ENCODE assay signal across 32 cellular contexts in genomic region chr3:30944124-30944523, GRCh38. TPM values are rescaled to one million over a fixed set of nuclear protein-coding genes. Genes with fewer than 3 reads are reported as not detected.
"Had no signal": no experiment of that assay in that cellular context is flagged by ENCODE, and none has a peak within 500 bp of the region (broad histone marks: within the 10 kb centered on the region; RNA-seq: fewer than 3 reads in every experiment).

No MANE protein-coding gene starts in this region.

- H3K27me3 ChIP-seq: neutrophil, ovary, right lobe of liver, sigmoid colon, thyroid gland, tibial nerve, upper lobe of right lung, uterus had no signal

- H3K79me2 ChIP-seq: parathyroid adenoma had no signal

- ATAC-seq: naive thymus-derived CD4-positive, alpha-beta T cell; natural killer cell treated with Interleukin-12 subunit alpha and Interleukin-12 subunit beta and Interleukin-15 and Interleukin-18, amount 100 ng/mL, for 72 hours; psoas muscle; right cardiac atrium; right lobe of liver; stimulated activated memory B cell treated with anti-CD40 and anti-IgM and Interleukin-4, amounts not matched to agents 10 μg/mL and 1 μg/mL and 100 μg/mL, for 72 hours; stimulated activated naive CD8-positive, alpha-beta T cell treated with anti-CD3 and anti-CD28 coated beads, Interleukin-15, amount 100 ng/mL, for 72 hours; stimulated activated naive CD8-positive, alpha-beta T cell treated with anti-CD3 and anti-CD28 coated beads, Interleukin-15, Interleukin-2, amounts not matched to agents 100 U/mL and 50 U/mL, for 24 hours; upper lobe of right lung had no signal

- H3K36me3 ChIP-seq: neutrophil, ovary, right lobe of liver, sigmoid colon, thoracic aorta, thyroid gland, tibial nerve, upper lobe of right lung, uterus had no signal

- H3K27ac ChIP-seq: neutrophil, ovary, parathyroid adenoma, psoas muscle, right lobe of liver, sigmoid colon, thoracic aorta, thyroid gland, tibial nerve, upper lobe of right lung, uterus had no signal

- H3K27ac Mint-ChIP-seq: naive thymus-derived CD4-positive, alpha-beta T cell; natural killer cell treated with Interleukin-12 subunit alpha and Interleukin-12 subunit beta and Interleukin-15 and Interleukin-18, amount 100 ng/mL, for 72 hours; nephron progenitor cell; progenitor cell of endocrine pancreas; stimulated activated memory B cell treated with anti-CD40 and anti-IgM and Interleukin-4, amounts not matched to agents 10 μg/mL and 1 μg/mL and 100 μg/mL, for 72 hours; stimulated activated naive CD8-positive, alpha-beta T cell treated with anti-CD3 and anti-CD28 coated beads, Interleukin-15, amount 100 ng/mL, for 72 hours; type B pancreatic cell had no signal

- H3K4me1 ChIP-seq: parathyroid adenoma, psoas muscle, right lobe of liver, sigmoid colon, thyroid gland, tibial nerve, upper lobe of right lung, uterus had no signal

- H3K9me3 Mint-ChIP-seq: stimulated activated memory B cell treated with anti-CD40 and anti-IgM and Interleukin-4, amounts not matched to agents 10 μg/mL and 1 μg/mL and 100 μg/mL, for 72 hours had no signal

- H3K36me3 Mint-ChIP-seq: natural killer cell treated with Interleukin-12 subunit alpha and Interleukin-12 subunit beta and Interleukin-15 and Interleukin-18, amount 100 ng/mL, for 72 hours; stimulated activated memory B cell treated with anti-CD40 and anti-IgM and Interleukin-4, amounts not matched to agents 10 μg/mL and 1 μg/mL and 100 μg/mL, for 72 hours; type B pancreatic cell had no signal

- H3K4me3 Mint-ChIP-seq: naive thymus-derived CD4-positive, alpha-beta T cell; natural killer cell treated with Interleukin-12 subunit alpha and Interleukin-12 subunit beta and Interleukin-15 and Interleukin-18, amount 100 ng/mL, for 72 hours; nephron progenitor cell; neural crest cell; stimulated activated memory B cell treated with anti-CD40 and anti-IgM and Interleukin-4, amounts not matched to agents 10 μg/mL and 1 μg/mL and 100 μg/mL, for 72 hours; stimulated activated naive CD8-positive, alpha-beta T cell treated with anti-CD3 and anti-CD28 coated beads, Interleukin-15, amount 100 ng/mL, for 72 hours; type B pancreatic cell had no signal

- H3K4me1 Mint-ChIP-seq: naive thymus-derived CD4-positive, alpha-beta T cell; neural crest cell; stimulated activated memory B cell treated with anti-CD40 and anti-IgM and Interleukin-4, amounts not matched to agents 10 μg/mL and 1 μg/mL and 100 μg/mL, for 72 hours had no signal

- H3K4me3 ChIP-seq: ovary, psoas muscle, right lobe of liver, sigmoid colon, thoracic aorta, thyroid gland, tibial nerve, upper lobe of right lung, uterus had no signal

- H3K9me3 ChIP-seq: neutrophil, ovary, psoas muscle, right lobe of liver, sigmoid colon, thoracic aorta, thyroid gland, tibial nerve, upper lobe of right lung, uterus had no signal

- FAIRE-seq: small intestine had no signal

- H2AFZ ChIP-seq: parathyroid adenoma had no signal

- H3K27me3 Mint-ChIP-seq: progenitor cell of endocrine pancreas; stimulated activated naive CD8-positive, alpha-beta T cell treated with anti-CD3 and anti-CD28 coated beads, Interleukin-15, amount 100 ng/mL, for 72 hours; type B pancreatic cell had no signal

- DNase-seq: naive thymus-derived CD4-positive, alpha-beta T cell; nephron progenitor cell; nucleus accumbens; ovary; posterior cingulate gyrus; psoas muscle; right cardiac atrium; right lobe of liver; sigmoid colon; small intestine; stimulated activated CD4-positive, alpha-beta T cell treated with anti-CD3 and anti-CD28 coated beads, Interleukin-15, amount 100 ng/mL, for 24 hours; stimulated activated CD4-positive, alpha-beta T cell treated with anti-CD3 and anti-CD28 coated beads, Interleukin-4, amount 100 ng/mL, for 1 hour; stimulated activated CD4-positive, alpha-beta T cell treated with anti-CD3 and anti-CD28 coated beads, Interleukin-4, amount 100 ng/mL, for 4 hours; stimulated activated CD8-positive, alpha-beta memory T cell treated with anti-CD3 and anti-CD28 coated beads, Interleukin-4, amount 100 ng/mL, for 48 hours; stimulated activated naive CD4-positive, alpha-beta T cell; stimulated activated naive CD8-positive, alpha-beta T cell treated with anti-CD3 and anti-CD28 coated beads, Interleukin-15, amount 100 ng/mL, for 72 hours; stimulated activated naive CD8-positive, alpha-beta T cell treated with anti-CD3 and anti-CD28 coated beads, Interleukin-15, Interleukin-2, amounts not matched to agents 100 U/mL and 50 U/mL, for 24 hours; substantia nigra; thyroid gland; upper lobe of right lung; uterus had no signal

- H3K9ac ChIP-seq: parathyroid adenoma had no signal

RNA-seq across cellular contexts. Expression of gene GADL1, which starts 49.7 kb away (rescaled TPM):
- total RNA-seq: naive thymus-derived CD4-positive, alpha-beta T cell; natural killer cell treated with Interleukin-12 subunit alpha and Interleukin-12 subunit beta and Interleukin-15 and Interleukin-18, amount 100 ng/mL, for 72 hours; renal cortical epithelial cell; right cardiac atrium; right lobe of liver; sigmoid colon; thyroid gland; tibial nerve; upper lobe of right lung had no signal
- polyA plus RNA-seq: naive thymus-derived CD4-positive, alpha-beta T cell; right cardiac atrium; sigmoid colon; small intestine; urinary bladder had no signal
